ENCODE assay signal across 12 cellular contexts in genomic region chr12:108907861-108908302, GRCh38. TPM values are rescaled to one million over a fixed set of nuclear protein-coding genes. Genes with fewer than 3 reads are reported as not detected.
A peak's percentile ranks its signal among the peaks of the same experiment; 100 is the strongest.
DNase-seq lines count a peak whose midpoint lies in the region; ATAC-seq and TF ChIP-seq lines count a peak whose summit lies in the region.
"Had no signal": no experiment of that assay in that cellular context is flagged by ENCODE, and none has a peak within 500 bp of the region (broad histone marks: within the 10 kb centered on the region; RNA-seq: fewer than 3 reads in every experiment).

No MANE protein-coding gene starts in this region.

- peaks cover 17% of the 10 kb centered on the region for H3K4me1 Mint-ChIP-seq in neural progenitor cell

- no peak for ATAC-seq in activated CD4-positive, CD25-positive, alpha-beta regulatory T cell treated with anti-CD3 and anti-CD28 coated beads, Interleukin-2, amount 50 U/mL, for 24 hours
- no peak for ATAC-seq in GM18498 (IDR thresholded peaks at IDR 0.05; ENCODE audit: unreplicated experiment)
- ATAC-seq: psoas muscle had no signal

- no peaks in the 10 kb centered on the region for H4K20me1 ChIP-seq in GM23248 (ENCODE audit: insufficient read depth)
- no peaks in the 10 kb centered on the region for H4K20me1 ChIP-seq in neural progenitor cell (ENCODE audit: low read depth)

- peak; percentile 5 for DNase-seq in GM23248
- DNase-seq in NOMO-1 (lab: John Stamatoyannopoulos, UW; ENCODE audit: unreplicated experiment in 2 of 2), result peak; percentile 46 to 69
- DNase-seq in foreskin melanocyte, result peak; percentile 18
- DNase-seq in neural progenitor cell (ENCODE audit: low spot score), result no peak
- no peak for DNase-seq in NCI-H1092 treated with DMSO at 0.1 percent for 48 hours (lab: John Stamatoyannopoulos, UW)
- no peak for DNase-seq in activated T-cell treated with anti-CD3 and anti-CD28 coated beads for 4 hours
- DNase-seq: DND-41, islet precursor cell, psoas muscle had no signal

- H3K9ac ChIP-seq in GM23248 (no peak overlapping the region), neural progenitor cell (no peak overlapping the region)

- H3K9me2 ChIP-seq in GM23248 (ENCODE audit: insufficient read depth), result no peaks in the 10 kb centered on the region

- H3K79me2 ChIP-seq in GM23248 (ENCODE audit: insufficient read depth), result no peaks in the 10 kb centered on the region
- H3K79me2 ChIP-seq in neural progenitor cell (ENCODE audit: low read depth), result no peaks in the 10 kb centered on the region

- H3F3A ChIP-seq in GM23248 (ENCODE audit: insufficient read depth) (no peaks in the 10 kb centered on the region), neural progenitor cell (ENCODE audit: low read depth) (no peaks in the 10 kb centered on the region)

- no peaks in the 10 kb centered on the region for H3K9me3 Mint-ChIP-seq in neural progenitor cell

- 0 out of 2 replicates have a peak, but pooled peaks cover under 1% of the 10 kb centered on the region for H3K27me3 ChIP-seq in GM23248 (replicated peaks; ENCODE audit: insufficient read depth)
- H3K27me3 ChIP-seq in neural progenitor cell, result no peaks in the 10 kb centered on the region

- H2AFZ ChIP-seq in GM23248 (no peak overlapping the region), neural progenitor cell (replicated peaks) (no peak overlapping the region)

- in situ Hi-C loops in GM23248 (cut with MboI), result no loop called here

- TF ChIP-seq CTCF in neural progenitor cell (IDR thresholded peaks at IDR 0.05), result no peak

- H3K36me3 ChIP-seq in GM23248 (ENCODE audit: low read depth) (no peaks in the 10 kb centered on the region), neural progenitor cell (no peaks in the 10 kb centered on the region)

- H3K27ac ChIP-seq in GM23248, result no peak overlapping the region
- no peak overlapping the region for H3K27ac ChIP-seq in neural progenitor cell
- H3K27ac ChIP-seq: psoas muscle had no signal

- H3K4me1 ChIP-seq in GM23248 (ENCODE audit: insufficient read depth) (no peaks in the 10 kb centered on the region), neural progenitor cell (peaks cover 9% of the 10 kb centered on the region)
- H3K4me1 ChIP-seq: psoas muscle had no signal

- no peaks in the 10 kb centered on the region for H3K9me3 ChIP-seq in GM23248 (ENCODE audit: low read depth)
- no peaks in the 10 kb centered on the region for H3K9me3 ChIP-seq in neural progenitor cell (ENCODE audit: low read depth)
- H3K9me3 ChIP-seq: psoas muscle had no signal

- H3K4me3 Mint-ChIP-seq in neural progenitor cell, result peak overlapping the region; percentile 35

- H3K27ac Mint-ChIP-seq in neural progenitor cell, result no peak overlapping the region

- H3K4me2 ChIP-seq in GM23248 (ENCODE audit: unreplicated experiment) (no peak overlapping the region), neural progenitor cell (no peak overlapping the region)

- H3K36me3 Mint-ChIP-seq in neural progenitor cell, result no peaks in the 10 kb centered on the region

- WGBS in GM23248 (ENCODE audit: low coverage in 1 of 2, low lambda C conversion rate in 2 of 2, missing lambda C conversion rate in 2 of 2), 2 experiments, result 0 to 11% methylated on average over 1 of the region's 1 CpG

- no peak overlapping the region for H3K4me3 ChIP-seq in GM23248
- no peak overlapping the region for H3K4me3 ChIP-seq in neural progenitor cell
- H3K4me3 ChIP-seq: psoas muscle had no signal

- H3K27me3 Mint-ChIP-seq in neural progenitor cell (ENCODE audit: insufficient read depth, low read depth), result peaks cover 7% of the 10 kb centered on the region

RNA-seq across cellular contexts. Expression of gene DAO, which starts 28.0 kb away (rescaled TPM):
- total RNA-seq in GM23248 (2014; rRNA removed; shearing (Covaris generic)), result not detected in 2 replicates
- polyA plus RNA-seq in GM23248 (2016; fragmentation: Nextera tagmentation; extraction: Ambion mirVana), result not detected in 2 replicates
- not detected in 2 replicates for total RNA-seq in neural progenitor cell (ENCODE audit: low replicate concordance)
- total RNA-seq: H4, psoas muscle had no signal
- polyA plus RNA-seq: psoas muscle had no signal

RNA-seq across cellular contexts. Expression of gene SSH1, which starts 50.5 kb away (rescaled TPM):
- total RNA-seq in GM23248 (2014; rRNA removed; shearing (Covaris generic)), result 21.9 and 33.5 TPM in 2 replicates
- 44.0 and 49.0 TPM in 2 replicates for polyA plus RNA-seq in GM23248 (2016; fragmentation: Nextera tagmentation; extraction: Ambion mirVana)
- 8.4 and 10.2 TPM in 2 replicates for total RNA-seq in neural progenitor cell (ENCODE audit: low replicate concordance)

Comparison
In these comparisons a context has a peak if more than half of its experiments do, and no peak if none do; other contexts are left out.
1. DNase-seq: peak in GM23248 (single experiment), NOMO-1 (2 of 2) and foreskin melanocyte (single experiment); none in neural progenitor cell (single experiment), NCI-H1092 treated with DMSO at 0.1 percent for 48 hours (single experiment) and activated T-cell treated with anti-CD3 and anti-CD28 coated beads for 4 hours (single experiment).